In the genomic region with DNA sequence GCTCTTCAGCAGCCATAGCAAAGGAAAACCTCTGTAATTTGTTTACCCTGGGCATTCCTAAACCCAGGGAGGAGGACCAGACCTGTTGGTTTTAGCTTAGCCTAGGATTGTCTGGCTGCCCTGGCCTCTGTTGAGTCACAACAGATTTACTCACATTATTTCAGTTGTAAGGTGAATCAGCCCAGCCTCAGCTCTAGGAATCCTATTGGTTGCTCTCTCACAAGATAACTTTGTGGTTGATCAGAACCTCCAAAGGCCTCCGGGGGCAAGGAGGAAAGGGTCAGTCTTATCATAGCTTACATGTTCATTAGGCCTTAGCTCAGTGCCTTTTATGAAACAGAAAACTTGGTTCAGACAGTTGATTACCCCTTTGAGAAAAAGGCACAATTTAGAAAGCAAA, we compare ENCODE assay signal across 8 cellular contexts. TPM values are rescaled to one million over a fixed set of nuclear protein-coding genes. Genes with fewer than 3 reads are reported as not detected.
DNase-seq lines count a peak whose midpoint lies in the region; ATAC-seq and TF ChIP-seq lines count a peak whose summit lies in the region.

No MANE protein-coding gene starts in this region.

- ATAC-seq in GM19351 (IDR thresholded peaks at IDR 0.05; ENCODE audit: unreplicated experiment), result peak; percentile 75
- peak; percentile 76 for ATAC-seq in esophagus mucosa
- ATAC-seq in gastroesophageal sphincter, result no peak
- ATAC-seq in GM19452 (IDR thresholded peaks at IDR 0.05; ENCODE audit: unreplicated experiment), result no peak

- no peaks in the 10 kb centered on the region for H3K4me1 ChIP-seq in gastroesophageal sphincter
- H3K4me1 ChIP-seq in prostate gland (replicated peaks), result no peaks in the 10 kb centered on the region

- TF ChIP-seq POLR2A in gastroesophageal sphincter (IDR thresholded peaks at IDR 0.05) (no peak), prostate gland (IDR thresholded peaks at IDR 0.05) (no peak)

- peak; percentile 40 for DNase-seq in ELF-1 (ENCODE audit: low read depth, low spot score)
- peak; percentile 33 for DNase-seq in MG63
- no peak for DNase-seq in SW 1271 (lab: John Stamatoyannopoulos, UW)
- DNase-seq in prostate gland (ENCODE audit: low spot score), result no peak

- no peak for TF ChIP-seq EP300 in gastroesophageal sphincter (IDR thresholded peaks at IDR 0.05)

- H3K9me3 ChIP-seq in MG63, result no peaks in the 10 kb centered on the region
- no peaks in the 10 kb centered on the region for H3K9me3 ChIP-seq in gastroesophageal sphincter
- no peaks in the 10 kb centered on the region for H3K9me3 ChIP-seq in prostate gland

- H3K36me3 ChIP-seq in MG63, result no peaks in the 10 kb centered on the region
- H3K36me3 ChIP-seq in gastroesophageal sphincter, result peaks cover 0 to 33% of the 10 kb centered on the region in 2 donors
- H3K36me3 ChIP-seq in prostate gland, result no peaks in the 10 kb centered on the region

- no peaks in the 10 kb centered on the region for H3K27me3 ChIP-seq in MG63
- no peaks in the 10 kb centered on the region for H3K27me3 ChIP-seq in gastroesophageal sphincter
- H3K27me3 ChIP-seq in prostate gland (replicated peaks; ENCODE audit: insufficient read depth), result no peaks in the 10 kb centered on the region

- H3K4me3 ChIP-seq in MG63 (no peak overlapping the region), gastroesophageal sphincter (no peak overlapping the region), prostate gland (no peak overlapping the region)

- intact Hi-C loops in prostate gland (cut with DNase I), result no loop called here

- 60% methylated on average over 1 of the region's 1 CpG; no CpG with 5 or more reads in 1 of the 2 donors for WGBS in gastroesophageal sphincter (ENCODE audit: low coverage in 1 of 2), 2 donors
- 62% methylated on average over 1 of the region's 1 CpG for WGBS in prostate gland

- H3K27ac ChIP-seq in gastroesophageal sphincter, result no peak overlapping the region
- H3K27ac ChIP-seq in prostate gland, result no peak overlapping the region

- TF ChIP-seq CTCF in gastroesophageal sphincter (IDR thresholded peaks at IDR 0.05) (no peak), prostate gland (IDR thresholded peaks at IDR 0.05) (no peak)

RNA-seq across cellular contexts. Expression of a gene that starts 41.0 kb away (rescaled TPM):
- total RNA-seq in MG63 (2014; rRNA removed; shearing (Covaris generic); ENCODE audit: low replicate concordance), result 3.1 and 3.8 TPM in 2 replicates
- total RNA-seq in esophagus mucosa, result 6.8 TPM
- 10 to 100 TPM; 51.8 to 77.0 (median 68.4) TPM for total RNA-seq in gastroesophageal sphincter
- total RNA-seq in prostate gland, result 10 to 100 TPM; 41.6 to 54.3 TPM

Comparison
In these comparisons a context has a peak if more than half of its experiments do, and no peak if none do; other contexts are left out.
1. DNase-seq: peak in ELF-1 (single experiment) and MG63 (single experiment); none in SW 1271 (0 of 2) and prostate gland (single experiment).
2. ATAC-seq: peak in GM19351 (single experiment) and esophagus mucosa (single experiment); none in gastroesophageal sphincter (single experiment) and GM19452 (single experiment).